In genomic region chr11:67561971-67562560, GRCh38 we compare ENCODE assay signal across 2 cellular contexts.
TF ChIP-seq lines count a peak whose summit lies in the region.

No MANE protein-coding gene starts in this region.

TF ChIP-seq in SK-N-SH, 30 proteins besides CTCF, POLR2A, EP300 and RAD21 (continued from another document):
- TF ChIP-seq TAF1 (IDR thresholded peaks at IDR 0.05; ENCODE audit: borderline replicate concordance, low read depth, low read length) = no peak
- no peak for TF ChIP-seq ELF1 (IDR thresholded peaks at IDR 0.05)
TF ChIP-seq in SK-N-SH: peak in this region for 0.

TF ChIP-seq in SK-N-SH treated with all-trans-retinoic acid at 6 μM for 48 hours, 23 proteins besides CTCF, POLR2A, EP300 and RAD21 (continued from another document):
- no peak for TF ChIP-seq CSDC2 (CRISPR knock-in tag; IDR thresholded peaks at IDR 0.05)
- no peak for TF ChIP-seq ARNTL (CRISPR knock-in tag; IDR thresholded peaks at IDR 0.05; ENCODE audit: borderline replicate concordance, low read depth)
- TF ChIP-seq POU6F1 (CRISPR knock-in tag; IDR thresholded peaks at IDR 0.05; ENCODE audit: borderline replicate concordance, low read depth) = no peak
- no peak for TF ChIP-seq ZNF70 (CRISPR knock-in tag; IDR thresholded peaks at IDR 0.05)
- no peak for TF ChIP-seq ZFP30 (CRISPR knock-in tag; IDR thresholded peaks at IDR 0.05)
- TF ChIP-seq ZNF565 (CRISPR knock-in tag; conservative IDR thresholded peaks at IDR 0.05; ENCODE audit: low read depth) = no peak
- TF ChIP-seq PATZ1 (CRISPR knock-in tag; IDR thresholded peaks at IDR 0.05; ENCODE audit: borderline replicate concordance) = no peak
- TF ChIP-seq ZNF8 (CRISPR knock-in tag; IDR thresholded peaks at IDR 0.05) = no peak
- no peak for TF ChIP-seq TOX (CRISPR knock-in tag; IDR thresholded peaks at IDR 0.05; ENCODE audit: borderline replicate concordance)
- no peak for TF ChIP-seq BACH2 (CRISPR knock-in tag; IDR thresholded peaks at IDR 0.05; ENCODE audit: borderline replicate concordance)
- no peak for TF ChIP-seq ZFP3 (CRISPR knock-in tag; IDR thresholded peaks at IDR 0.05)
- TF ChIP-seq SNAI2 (CRISPR knock-in tag; IDR thresholded peaks at IDR 0.05) = no peak
- TF ChIP-seq CSRNP3 (CRISPR knock-in tag; IDR thresholded peaks at IDR 0.05) = no peak
